Comparison of ENCODE assay signal across 1 cellular context in the genomic region with DNA sequence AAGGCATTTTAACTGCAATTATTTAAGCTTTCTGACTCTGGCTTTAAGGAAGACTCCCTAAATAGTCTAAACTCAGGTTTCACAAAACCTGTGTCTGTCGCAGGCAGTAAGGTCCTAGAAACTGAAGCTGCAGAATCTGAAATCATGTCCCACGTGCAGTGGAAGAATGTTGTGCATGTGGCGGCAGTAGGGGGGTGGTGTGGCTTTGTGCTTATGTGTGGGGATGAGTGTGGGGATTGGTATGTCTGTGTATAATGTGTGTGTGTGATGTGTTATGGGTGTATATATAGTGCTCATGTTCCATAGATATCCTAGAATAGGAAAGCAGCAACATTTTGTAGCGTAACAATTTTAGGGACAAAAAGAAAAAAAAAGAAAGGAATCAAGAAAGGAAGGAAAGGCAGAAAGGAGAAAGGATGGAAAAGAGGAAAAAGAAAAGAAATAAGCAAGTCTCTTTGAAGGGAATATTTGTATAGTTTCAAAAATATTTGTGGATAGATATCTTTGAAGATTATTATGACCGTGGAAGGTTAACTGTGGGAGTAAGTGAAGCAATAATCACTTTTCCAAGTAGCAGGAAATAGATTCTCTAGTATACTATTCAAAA.
A peak's percentile ranks its signal among the peaks of the same experiment; 100 is the strongest.
TF ChIP-seq lines count a peak whose summit lies in the region.

No MANE protein-coding gene starts in this region.

TF ChIP-seq in K562, 482 proteins besides CTCF, POLR2A, EP300 and RAD21 (continued from another document):
- 0 out of 2 replicates have a peak, but pooled peaks have one; percentile 12 for TF ChIP-seq ARID2 (IDR thresholded peaks at IDR 0.05)
- TF ChIP-seq NCOA4 (IDR thresholded peaks at IDR 0.05; ENCODE audit: partially characterized antibody): peak; percentile 20
- TF ChIP-seq LARP7 (IDR thresholded peaks at IDR 0.05): 0 out of 2 replicates have a peak, but pooled peaks have one; percentile 50
- TF ChIP-seq KDM1A (IDR thresholded peaks at IDR 0.05): no peak
- TF ChIP-seq, protein P1, sequence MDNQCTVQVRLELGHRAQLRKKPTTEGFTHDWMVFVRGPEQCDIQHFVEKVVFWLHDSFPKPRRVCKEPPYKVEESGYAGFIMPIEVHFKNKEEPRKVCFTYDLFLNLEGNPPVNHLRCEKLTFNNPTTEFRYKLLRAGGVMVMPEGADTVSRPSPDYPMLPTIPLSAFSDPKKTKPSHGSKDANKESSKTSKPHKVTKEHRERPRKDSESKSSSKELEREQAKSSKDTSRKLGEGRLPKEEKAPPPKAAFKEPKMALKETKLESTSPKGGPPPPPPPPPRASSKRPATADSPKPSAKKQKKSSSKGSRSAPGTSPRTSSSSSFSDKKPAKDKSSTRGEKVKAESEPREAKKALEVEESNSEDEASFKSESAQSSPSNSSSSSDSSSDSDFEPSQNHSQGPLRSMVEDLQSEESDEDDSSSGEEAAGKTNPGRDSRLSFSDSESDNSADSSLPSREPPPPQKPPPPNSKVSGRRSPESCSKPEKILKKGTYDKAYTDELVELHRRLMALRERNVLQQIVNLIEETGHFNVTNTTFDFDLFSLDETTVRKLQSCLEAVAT (IDR thresholded peaks at IDR 0.05): 0 out of 4 replicates have a peak, but pooled peaks of 1 of the 2 experiments have one; percentile 24
TF ChIP-seq in K562: peak in this region for 5.
